9 cellular contexts compared by ENCODE assay signal in genomic region chr5:61306531-61307195, GRCh38. TPM values are rescaled to one million over a fixed set of nuclear protein-coding genes. Genes with fewer than 3 reads are reported as not detected.
DNase-seq lines count a peak whose midpoint lies in the region; ATAC-seq, FAIRE-seq and TF ChIP-seq lines count a peak whose summit lies in the region.
"Had no signal": no experiment of that assay in that cellular context is flagged by ENCODE, and none has a peak within 500 bp of the region (broad histone marks: within the 10 kb centered on the region; RNA-seq: fewer than 3 reads in every experiment).

No MANE protein-coding gene starts in this region.

- H3K9me3 ChIP-seq in OCI-LY3 (ENCODE audit: insufficient read depth, low read length) (no peaks in the 10 kb centered on the region), kidney (ENCODE audit: control insufficient read depth in 1 of 2, low read length in 2 of 2) (no peaks in the 10 kb centered on the region), gastroesophageal sphincter (no peaks in the 10 kb centered on the region)
- H3K9me3 ChIP-seq: thoracic aorta had no signal

- TF ChIP-seq CTCF in OCI-LY3 (IDR thresholded peaks at IDR 0.05; ENCODE audit: low read depth, low read length) = no peak
- TF ChIP-seq CTCF in fibroblast of villous mesenchyme (IDR thresholded peaks at IDR 0.05; ENCODE audit: insufficient read depth, low read depth, low read length) = no peak
- TF ChIP-seq CTCF in kidney (IDR thresholded peaks at IDR 0.05; ENCODE audit: borderline replicate concordance, extremely low read depth, insufficient read depth) = no peak
- TF ChIP-seq CTCF in gastroesophageal sphincter (IDR thresholded peaks at IDR 0.05) = no peak

- H3K4me3 ChIP-seq in OCI-LY3 (ENCODE audit: low read length) = peak overlapping the region; percentile 28; the same call in 1 of the 2 replicates
- H3K4me3 ChIP-seq in fibroblast of villous mesenchyme (ENCODE audit: low read depth, low read length) = peak overlapping the region; percentile 36
- no peak overlapping the region for H3K4me3 ChIP-seq in kidney (ENCODE audit: low read length in 2 of 2)
- no peak overlapping the region for H3K4me3 ChIP-seq in gastroesophageal sphincter
- H3K4me3 ChIP-seq: thoracic aorta had no signal

- FAIRE-seq in kidney (lab: Jason Lieb, UNC) = no peak

- TF ChIP-seq POLR2A in gastroesophageal sphincter (IDR thresholded peaks at IDR 0.05) = no peak

- peak overlapping the region; percentile 46 for H3K4me2 ChIP-seq in OCI-LY3 (ENCODE audit: low read length)

- H3K27ac ChIP-seq in OCI-LY3 (ENCODE audit: low read length) (no peak overlapping the region), kidney (ENCODE audit: low read depth in 2 of 2, low read length in 2 of 2) (no peak overlapping the region), gastroesophageal sphincter (no peak overlapping the region)
- H3K27ac ChIP-seq: thoracic aorta had no signal

- no peaks in the 10 kb centered on the region for H3K36me3 ChIP-seq in OCI-LY3 (replicated peaks; ENCODE audit: low read depth, low read length)
- no peaks in the 10 kb centered on the region for H3K36me3 ChIP-seq in kidney (ENCODE audit: control insufficient read depth in 1 of 2, insufficient read depth in 2 of 2, low read length in 2 of 2)
- H3K36me3 ChIP-seq in gastroesophageal sphincter = no peaks in the 10 kb centered on the region
- H3K36me3 ChIP-seq: thoracic aorta had no signal

- H3K79me2 ChIP-seq in OCI-LY3 (ENCODE audit: low read length) = no peaks in the 10 kb centered on the region

- peaks cover 29% of the 10 kb centered on the region for H3K4me1 ChIP-seq in OCI-LY3 (ENCODE audit: low read length)
- H3K4me1 ChIP-seq in kidney (ENCODE audit: control insufficient read depth in 1 of 2, insufficient read depth in 1 of 2, low read depth in 1 of 2, low read length in 2 of 2) = peaks cover 0 to 2% of the 10 kb centered on the region in 2 donors
- peaks cover under 1 to 22% (median 2%) of the 10 kb centered on the region in 3 donors for H3K4me1 ChIP-seq in gastroesophageal sphincter

- H3K27me3 ChIP-seq in OCI-LY3 (ENCODE audit: low read depth, low read length) (no peaks in the 10 kb centered on the region), gastroesophageal sphincter (no peaks in the 10 kb centered on the region)

- intact Hi-C loops in kidney (cut with DNase I) = no loop called here

- H2AFZ ChIP-seq in OCI-LY3 (ENCODE audit: low read depth, low read length) = no peak overlapping the region

- no peak overlapping the region for H3K9ac ChIP-seq in OCI-LY3 (ENCODE audit: low read length)
- no peak overlapping the region for H3K9ac ChIP-seq in kidney (ENCODE audit: low read length in 2 of 2)

- no peaks in the 10 kb centered on the region for H4K20me1 ChIP-seq in OCI-LY3 (ENCODE audit: insufficient read depth, low read length)

- TF ChIP-seq EP300 in gastroesophageal sphincter (IDR thresholded peaks at IDR 0.05) = no peak

- ATAC-seq in GM21367 (IDR thresholded peaks at IDR 0.05; ENCODE audit: unreplicated experiment) (peak; percentile 91), gastroesophageal sphincter (no peak)

- DNase-seq in Daoy (ENCODE audit: low read depth) = peak; percentile 84
- DNase-seq in fibroblast of villous mesenchyme (ENCODE audit: low read depth) = peak; percentile 87
- DNase-seq in kidney = no peak
- DNase-seq in GM19238 (ENCODE audit: insufficient read length, low spot score) = no peak
- DNase-seq in germinal center (ENCODE audit: low spot score) = no peak

- 76 to 78% methylated on average over 5 of the region's 5 CpGs for WGBS in gastroesophageal sphincter (ENCODE audit: low coverage in 1 of 2), 2 donors

RNA-seq across cellular contexts. Expression of gene ZSWIM6, which starts 25.4 kb away (rescaled TPM):
- total RNA-seq in Daoy (2014; rRNA removed; shearing (Covaris generic)) = 2.5 and 3.6 TPM in 2 replicates
- total RNA-seq in fibroblast of villous mesenchyme = 9.0 and 16.4 TPM in 2 replicates
- total RNA-seq in kidney = 20.3 TPM
- 2.9 TPM for polyA plus RNA-seq in kidney (ENCODE audit: insufficient read depth, low read depth, low replicate concordance)
- 10 to 100 TPM in 3 of 4 donors, 1 to 10 TPM in 1; 8.9 to 20.9 (median 12.3) TPM for total RNA-seq in gastroesophageal sphincter

Comparison
In these comparisons a context has a peak if more than half of its experiments do, and no peak if none do; other contexts are left out.
1. DNase-seq: peak in Daoy (single experiment) and fibroblast of villous mesenchyme (single experiment); none in kidney (single experiment), GM19238 (single experiment) and germinal center (single experiment).
2. H3K4me3 ChIP-seq: peak in OCI-LY3 (single experiment) and fibroblast of villous mesenchyme (single experiment); none in kidney (0 of 2) and gastroesophageal sphincter (0 of 2).